ENCODE assay signal across 12 cellular contexts in the genomic region with DNA sequence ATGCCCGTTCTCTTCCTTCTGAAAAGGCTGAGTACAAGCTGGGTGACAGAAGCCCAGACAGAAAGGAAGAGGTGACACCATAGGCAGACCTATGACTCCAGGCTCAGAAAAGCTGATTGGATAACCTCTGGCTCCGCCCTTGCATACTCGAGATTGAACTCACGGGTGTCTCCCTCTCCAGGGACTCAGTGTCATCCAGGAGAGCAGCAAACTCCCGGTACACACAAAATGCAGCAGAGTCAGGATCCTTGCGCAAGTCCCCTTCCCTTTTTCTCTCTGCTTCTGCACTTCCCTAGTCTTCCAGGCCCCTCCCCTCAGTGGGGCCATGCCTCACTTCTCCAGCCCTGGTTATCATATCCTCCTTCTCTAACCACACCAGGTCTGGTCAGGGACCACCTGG. TPM values are rescaled to one million over a fixed set of nuclear protein-coding genes. Genes with fewer than 3 reads are reported as not detected.
A peak's percentile ranks its signal among the peaks of the same experiment; 100 is the strongest.
DNase-seq lines count a peak whose midpoint lies in the region; ATAC-seq and TF ChIP-seq lines count a peak whose summit lies in the region.
"Had no signal": no experiment of that assay in that cellular context is flagged by ENCODE, and none has a peak within 500 bp of the region (broad histone marks: within the 10 kb centered on the region; RNA-seq: fewer than 3 reads in every experiment).

No MANE protein-coding gene starts in this region.

- no peak overlapping the region for H4K8ac ChIP-seq in H9 (replicated peaks; ENCODE audit: insufficient read length, low read depth, low read length)

- no CpG with 5 or more reads among the region's 6 CpGs for WGBS in H9 (ENCODE audit: extremely low coverage, insufficient read length, low lambda C conversion rate)
- WGBS in right lobe of liver (ENCODE audit: insufficient coverage, low coverage, low lambda C conversion rate, missing lambda C conversion rate), result 14% methylated on average over 6 of the region's 6 CpGs

- no peak overlapping the region for H3K9ac ChIP-seq in H9 (ENCODE audit: extremely low read depth, insufficient read length, low read length)

- H3K79me1 ChIP-seq in H9 (ENCODE audit: insufficient read depth, low read depth, low read length, poor library complexity, severe bottlenecking), result no peaks in the 10 kb centered on the region

- H2BK15ac ChIP-seq in H9 (ENCODE audit: low read depth, low read length), result no peak overlapping the region

- H4K20me1 ChIP-seq in H9 (ENCODE audit: control insufficient read depth, insufficient read depth, insufficient read length), result no peaks in the 10 kb centered on the region

- no peaks in the 10 kb centered on the region for H3K9me3 Mint-ChIP-seq in Caco-2 (ENCODE audit: unreplicated experiment)
- no peaks in the 10 kb centered on the region; a peak in 1 of 5 replicates for H3K9me3 Mint-ChIP-seq in H9
- H3K9me3 Mint-ChIP-seq in endothelial cell (ENCODE audit: unreplicated experiment), result no peaks in the 10 kb centered on the region
- H3K9me3 Mint-ChIP-seq in chondrocyte (ENCODE audit: low read depth), result no peaks in the 10 kb centered on the region
- H3K9me3 Mint-ChIP-seq: stimulated activated naive CD8-positive, alpha-beta T cell treated with anti-CD3 and anti-CD28 coated beads, Interleukin-15, Interleukin-2, amounts not matched to agents 100 ng/mL and 50 ng/mL, for 24 hours had no signal

- H3K4me1 ChIP-seq in Caco-2, result peaks cover 7% of the 10 kb centered on the region
- no peaks in the 10 kb centered on the region for H3K4me1 ChIP-seq in H9 (ENCODE audit: insufficient read depth, low read length)
- H3K4me1 ChIP-seq in right lobe of liver, result peaks cover 0 to 7% (median 0%) of the 10 kb centered on the region in 4 donors

- H3K23ac ChIP-seq in H9 (ENCODE audit: insufficient read length, low read depth, low read length), result no peak overlapping the region

- ATAC-seq in right lobe of liver, result peak in 3 of 4 donors; percentile 5 to 30 (median 14)
- ATAC-seq in GM18870 (IDR thresholded peaks at IDR 0.05; ENCODE audit: unreplicated experiment), result no peak

- H2BK20ac ChIP-seq in H9 (ENCODE audit: low read depth, low read length, poor library complexity, severe bottlenecking), result no peak overlapping the region

- no peak overlapping the region for H2BK5ac ChIP-seq in H9 (ENCODE audit: insufficient read length, low read length)

- H3K36me3 ChIP-seq in Caco-2 (ENCODE audit: control insufficient read depth, insufficient read depth, low read length) (no peaks in the 10 kb centered on the region), right lobe of liver (no peaks in the 10 kb centered on the region)

- peaks cover 5% of the 10 kb centered on the region for H3K23me2 ChIP-seq in H9 (ENCODE audit: insufficient read length, low read depth, low read length, poor library complexity, severe bottlenecking)

- TF ChIP-seq POLR2A in right lobe of liver (IDR thresholded peaks at IDR 0.05), result no peak

- no peak overlapping the region for H2BK120ac ChIP-seq in H9 (ENCODE audit: low read depth, low read length, poor library complexity, severe bottlenecking)

- peak overlapping the region; percentile 10 for H3K4me2 ChIP-seq in H9 (ENCODE audit: insufficient read depth, insufficient read length, low read length)

- no peak overlapping the region for H2AK5ac ChIP-seq in H9 (ENCODE audit: insufficient read length, low read length)

- no TSS peak for BruUV-seq in Caco-2 (replicated peaks; lab: Mats Ljungman, UMichigan)

- H3K56ac ChIP-seq in H9 (ENCODE audit: insufficient read length, low read depth, low read length), result no peak overlapping the region

- peaks cover 17% of the 10 kb centered on the region for H3K4me1 Mint-ChIP-seq in Caco-2 (ENCODE audit: low read depth, unreplicated experiment)
- peaks cover 20 to 23% of the 10 kb centered on the region in 2 experiments for H3K4me1 Mint-ChIP-seq in H9
- peaks cover 20% of the 10 kb centered on the region for H3K4me1 Mint-ChIP-seq in endothelial cell (ENCODE audit: unreplicated experiment)
- peaks cover 4% of the 10 kb centered on the region for H3K4me1 Mint-ChIP-seq in chondrocyte (ENCODE audit: low read depth)

- no peak overlapping the region for H3K27ac ChIP-seq in H9 (ENCODE audit: insufficient read length, low read depth, low read length)
- H3K27ac ChIP-seq in right lobe of liver, result no peak overlapping the region

- H4K91ac ChIP-seq in H9 (ENCODE audit: insufficient read length, low read depth, low read length), result no peak overlapping the region

- no peaks in the 10 kb centered on the region for H3K9me3 ChIP-seq in Caco-2
- H3K9me3 ChIP-seq in H9 (ENCODE audit: control insufficient read depth, low read depth, low read length), result no peaks in the 10 kb centered on the region
- no peaks in the 10 kb centered on the region for H3K9me3 ChIP-seq in right lobe of liver

- H3K4ac ChIP-seq in H9 (ENCODE audit: low read depth, low read length), result no peak overlapping the region

- H3K14ac ChIP-seq in H9 (ENCODE audit: insufficient read depth, low read length), result no peak overlapping the region

- DNase-seq in Caco-2 (peak; percentile 81 to 86), H9 (no peak), SKM-1 treated with dmso at 0.1 percent for 144 hours (lab: John Stamatoyannopoulos, UW; ENCODE audit: unreplicated experiment) (peak; percentile 89), right lobe of liver (peak in 1 of 3 donors; percentile 36), endothelial cell (ENCODE audit: low spot score) (no peak), COR-L47 (lab: John Stamatoyannopoulos, UW) (no peak), chondrocyte (ENCODE audit: low spot score) (no peak)
- DNase-seq: activated gamma-delta T cell treated with Interleukin-2 at 50 U/mL for 16 hours, dermis blood vessel endothelial cell, NCI-H2227 treated with DMSO at 0.1 percent for 48 hours had no signal

- CTCF ChIA-PET in Caco-2 (lab: Charles Lee), result interaction anchor here (0.5 to 5.8 kb wide), 8 partner anchors 14 to 1196 kb away, joined by 3 to 36 read pairs (median 4); no protein-coding TSS in a partner anchor

- H3K4me3 ChIP-seq in Caco-2 (ENCODE audit: low read depth, low read length), result 0 out of 2 replicates have a peak overlapping the region, but pooled peaks have one; percentile 1
- H3K4me3 ChIP-seq in right lobe of liver, result no peak overlapping the region

- POLR2A ChIA-PET in Caco-2 (lab: Charles Lee), result no interaction called here

- H3K27me3 Mint-ChIP-seq in Caco-2 (ENCODE audit: insufficient read depth, unreplicated experiment) (peaks cover 12% of the 10 kb centered on the region), H9 (ENCODE audit: low read depth) (peaks cover 80% of the 10 kb centered on the region), endothelial cell (ENCODE audit: unreplicated experiment) (peaks cover 12% of the 10 kb centered on the region), chondrocyte (ENCODE audit: low read depth) (peaks cover 63% of the 10 kb centered on the region)

- no peak overlapping the region for H2AFZ ChIP-seq in H9 (ENCODE audit: low read length)

- H3K27ac Mint-ChIP-seq in Caco-2 (ENCODE audit: unreplicated experiment) (no peak overlapping the region), H9 (no peak overlapping the region), endothelial cell (ENCODE audit: unreplicated experiment) (no peak overlapping the region), chondrocyte (ENCODE audit: unreplicated experiment) (no peak overlapping the region)
- H3K27ac Mint-ChIP-seq: stimulated activated naive CD8-positive, alpha-beta T cell treated with anti-CD3 and anti-CD28 coated beads, Interleukin-15, Interleukin-2, amounts not matched to agents 100 ng/mL and 50 ng/mL, for 24 hours had no signal

- no peak for TF ChIP-seq CTCF in Caco-2 (IDR thresholded peaks at IDR 0.05; ENCODE audit: insufficient read depth in 1 of 2, low read depth in 1 of 2, low read length in 1 of 2, severe bottlenecking in 1 of 2, unreplicated experiment in 1 of 2)
- TF ChIP-seq CTCF in H9 (conservative IDR thresholded peaks at IDR 0.05), result no peak
- no peak for TF ChIP-seq CTCF in right lobe of liver (IDR thresholded peaks at IDR 0.05)
- no peak for TF ChIP-seq CTCF in endothelial cell (IDR thresholded peaks at IDR 0.05; ENCODE audit: unreplicated experiment)
- TF ChIP-seq CTCF in chondrocyte (IDR thresholded peaks at IDR 0.05), result no peak

- intact Hi-C loops in Caco-2 (cut with micrococcal nuclease; ENCODE audit: unreplicated experiment) (loop anchor here (5.0 to 10.0 kb wide), 2 partner anchors 66 to 512 kb away; a partner anchor contains a TSS), right lobe of liver (cut with DNase I) (loop anchor here in 1 of 2 donors (10.0 kb wide), 1 partner anchor 152 kb away; no protein-coding TSS in a partner anchor)

- H3K27me3 ChIP-seq in Caco-2 (replicated peaks; ENCODE audit: control insufficient read depth, insufficient read depth, low read length), result no peaks in the 10 kb centered on the region; the same call in 1 of the 2 replicates
- peaks cover 5% of the 10 kb centered on the region; the same call in 1 of the 2 replicates for H3K27me3 ChIP-seq in H9 (ENCODE audit: insufficient read depth, low read length)
- H3K27me3 ChIP-seq in right lobe of liver, result peaks cover 0 to 7% of the 10 kb centered on the region in 2 donors

- no peak overlapping the region for H3K18ac ChIP-seq in H9 (ENCODE audit: insufficient read length, low read depth, low read length)

- H4K5ac ChIP-seq in H9 (ENCODE audit: insufficient read length, low read depth, low read length), result no peak overlapping the region

- no peak overlapping the region for H3T11ph ChIP-seq in H9 (ENCODE audit: low read length)

- no peaks in the 10 kb centered on the region for H3K36me3 Mint-ChIP-seq in Caco-2 (ENCODE audit: insufficient read depth, unreplicated experiment)
- no peaks in the 10 kb centered on the region for H3K36me3 Mint-ChIP-seq in H9 (ENCODE audit: insufficient read depth in 1 of 3, low read depth in 3 of 3)
- no peaks in the 10 kb centered on the region for H3K36me3 Mint-ChIP-seq in endothelial cell (ENCODE audit: low read depth, unreplicated experiment)
- H3K36me3 Mint-ChIP-seq in chondrocyte (ENCODE audit: low read depth), result no peaks in the 10 kb centered on the region

- H3K4me3 Mint-ChIP-seq in Caco-2 (ENCODE audit: unreplicated experiment) (peak overlapping the region; percentile 46), H9 (peak overlapping the region in 1 of 2 experiments; percentile 2; a peak in 1 of 5 replicates), endothelial cell (ENCODE audit: unreplicated experiment) (no peak overlapping the region), chondrocyte (ENCODE audit: unreplicated experiment) (no peak overlapping the region)
- H3K4me3 Mint-ChIP-seq: stimulated activated naive CD8-positive, alpha-beta T cell treated with anti-CD3 and anti-CD28 coated beads, Interleukin-15, Interleukin-2, amounts not matched to agents 100 ng/mL and 50 ng/mL, for 24 hours had no signal

- no peaks in the 10 kb centered on the region for H3K79me2 ChIP-seq in H9 (ENCODE audit: insufficient read depth, low read length)

- no peak overlapping the region for H2BK12ac ChIP-seq in H9 (ENCODE audit: insufficient read length, low read depth, low read length)

RNA-seq across cellular contexts. Expression of a gene that starts 9.8 kb away (rescaled TPM):
- 0.70 TPM in 2 replicates for total RNA-seq in Caco-2 (2022)
- 1.6 and 1.9 TPM in 2 replicates for total RNA-seq in H9 (2021)
- under 1 TPM; 0.11 to 0.30 (median 0.23) TPM for total RNA-seq in right lobe of liver
- 3.1 TPM for total RNA-seq in endothelial cell (ENCODE audit: unreplicated experiment)
- 0.28 to 0.42 TPM in 2 of 3 replicates, not detected in the other for total RNA-seq in chondrocyte
- total RNA-seq: dermis blood vessel endothelial cell had no signal

RNA-seq across cellular contexts. Expression of a gene that starts 33.6 kb away (rescaled TPM):
- total RNA-seq in Caco-2 (2022) (0.09 TPM in 1 of 2 replicates, not detected in the other), H9 (2021) (not detected in 2 replicates), right lobe of liver (not detected), endothelial cell (ENCODE audit: unreplicated experiment) (not detected), chondrocyte (0.12 to 0.24 TPM (median 0.13 TPM) in 3 replicates)

RNA-seq across cellular contexts. Expression of a gene that starts 56.0 kb away (rescaled TPM):
- total RNA-seq in Caco-2 (2022), result not detected in 2 replicates
- total RNA-seq in H9 (2021), result not detected in 2 replicates
- not detected for total RNA-seq in right lobe of liver
- not detected for total RNA-seq in endothelial cell (ENCODE audit: unreplicated experiment)
- not detected in 3 replicates for total RNA-seq in chondrocyte
- total RNA-seq: dermis blood vessel endothelial cell had no signal

Comparison
In these comparisons a context has a peak if more than half of its experiments do, and no peak if none do; other contexts are left out.
1. DNase-seq: peak in Caco-2 (2 of 2) and SKM-1 treated with dmso at 0.1 percent for 144 hours (single experiment); none in H9 (single experiment), endothelial cell (single experiment), COR-L47 (single experiment) and chondrocyte (single experiment).